2 cellular contexts compared by ENCODE assay signal in genomic region chr4:38099020-38099600, GRCh38.
TF ChIP-seq lines count a peak whose summit lies in the region.

No MANE protein-coding gene starts in this region.

TF ChIP-seq in IMR-90, 13 proteins besides CTCF, POLR2A, EP300 and RAD21:
- TF ChIP-seq CHD1 (IDR thresholded peaks at IDR 0.05; ENCODE audit: low read depth, low read length) = no peak
- no peak for TF ChIP-seq RFX5 (IDR thresholded peaks at IDR 0.05; ENCODE audit: low read depth, low read length)

TF ChIP-seq in GM23338, 12 proteins besides CTCF, POLR2A, EP300 and RAD21:
- TF ChIP-seq CREB1 (CRISPR knock-in tag; IDR thresholded peaks at IDR 0.05; ENCODE audit: low read depth) (no peak), ZNF331 (CRISPR knock-in tag; IDR thresholded peaks at IDR 0.05; ENCODE audit: low read depth) (no peak), REST (IDR thresholded peaks at IDR 0.05; ENCODE audit: unreplicated experiment) (no peak), ZNF462 (CRISPR knock-in tag; IDR thresholded peaks at IDR 0.05) (no peak), ZNF114 (CRISPR knock-in tag; IDR thresholded peaks at IDR 0.05) (no peak), ETS1 (IDR thresholded peaks at IDR 0.05) (no peak), STAT1 (IDR thresholded peaks at IDR 0.05; ENCODE audit: unreplicated experiment) (no peak), EZH2phosphoT487 (IDR thresholded peaks at IDR 0.05; ENCODE audit: unreplicated experiment) (no peak), JUNB (IDR thresholded peaks at IDR 0.05; ENCODE audit: unreplicated experiment) (no peak), EZH2 (IDR thresholded peaks at IDR 0.05; ENCODE audit: low read depth, unreplicated experiment) (no peak), POLR2AphosphoS5 (IDR thresholded peaks at IDR 0.05; ENCODE audit: low read depth) (no peak), NANOG (IDR thresholded peaks at IDR 0.05; ENCODE audit: borderline replicate concordance) (no peak)
TF ChIP-seq in GM23338: peak in this region for 0.
